Comparison of ENCODE assay signal across 19 cellular contexts in genomic region chr3:8456118-8456811, GRCh38. TPM values are rescaled to one million over a fixed set of nuclear protein-coding genes. Genes with fewer than 3 reads are reported as not detected.
DNase-seq lines count a peak whose midpoint lies in the region; ATAC-seq and TF ChIP-seq lines count a peak whose summit lies in the region.
"Had no signal": no experiment of that assay in that cellular context is flagged by ENCODE, and none has a peak within 500 bp of the region (broad histone marks: within the 10 kb centered on the region; RNA-seq: fewer than 3 reads in every experiment).

No MANE protein-coding gene starts in this region.

- H3K4me3 ChIP-seq in thoracic aorta = no peak overlapping the region
- H3K4me3 ChIP-seq: left ventricle myocardium inferior, tibial nerve had no signal

- H3K27ac Mint-ChIP-seq in WTC11 = no peak overlapping the region; the same call in 1 of the 2 replicates

- H3K4me3 Mint-ChIP-seq in WTC11 = no peak overlapping the region

- peaks cover 10% of the 10 kb centered on the region for H3K4me1 Mint-ChIP-seq in WTC11

- H3K27me3 Mint-ChIP-seq in WTC11 (ENCODE audit: low read depth) = no peaks in the 10 kb centered on the region; the same call in 1 of the 2 replicates

- no peaks in the 10 kb centered on the region for H3K36me3 ChIP-seq in thoracic aorta
- H3K36me3 ChIP-seq: BE2C, left ventricle myocardium inferior, tibial nerve had no signal

- no peaks in the 10 kb centered on the region for H3K9me3 ChIP-seq in thoracic aorta
- H3K9me3 ChIP-seq: BE2C, left ventricle myocardium inferior, tibial nerve had no signal

- no peaks in the 10 kb centered on the region for H3K27me3 ChIP-seq in thoracic aorta (replicated peaks; ENCODE audit: insufficient read depth)
- H3K27me3 ChIP-seq: BE2C, tibial nerve had no signal

- TF ChIP-seq CTCF in WTC11 (IDR thresholded peaks at IDR 0.05) (no peak), thoracic aorta (IDR thresholded peaks at IDR 0.05) (no peak)

- no peaks in the 10 kb centered on the region for H3K9me3 Mint-ChIP-seq in WTC11

- CTCF ChIA-PET in WTC11 (lab: Charles Lee) = interaction anchor here (1.0 to 1.8 kb wide), 2 partner anchors 14 to 151 kb away, joined by 5 to 6 read pairs; no protein-coding TSS in a partner anchor

- H3K27ac ChIP-seq in thoracic aorta = peak overlapping the region; percentile 90 to 94
- H3K27ac ChIP-seq: 22Rv1, left ventricle myocardium inferior had no signal

- POLR2A ChIA-PET in WTC11 (lab: Charles Lee) = no interaction called here

- ATAC-seq in WTC11 (peak; percentile 60; the same call in 1 of the 2 replicates), thoracic aorta (ENCODE audit: insufficient number of reproducible peaks, low FRiP score, low read depth) (no peak), HG03159 (IDR thresholded peaks at IDR 0.05; ENCODE audit: unreplicated experiment) (no peak), GM18511 (IDR thresholded peaks at IDR 0.05; ENCODE audit: unreplicated experiment) (no peak), GM19463 (IDR thresholded peaks at IDR 0.05; ENCODE audit: unreplicated experiment) (no peak)

- H3K36me3 Mint-ChIP-seq in WTC11 = no peaks in the 10 kb centered on the region

- peak; percentile 14 for DNase-seq in NCI-H146 (lab: John Stamatoyannopoulos, UW)
- no peak for DNase-seq in NCI-H146 treated with DMSO at 0.1 percent for 48 hours (lab: John Stamatoyannopoulos, UW; ENCODE audit: unreplicated experiment)
- no peak for DNase-seq in WTC11 (ENCODE audit: low spot score)
- peak; percentile 12 for DNase-seq in kidney glomerular epithelial cell (lab: John Stamatoyannopoulos, UW)
- no peak for DNase-seq in thoracic aorta (ENCODE audit: low spot score)
- DNase-seq: activated CD4-positive, alpha-beta T cell treated with anti-CD3 and anti-CD28 coated beads for 4 hours; activated gamma-delta T cell; amniotic stem cell; BE2C; H7; Kasumi-1; left ventricle myocardium inferior; NCI-H1105 treated with DMSO at 0.1 percent for 48 hours; posterior cingulate gyrus had no signal

- peaks cover 31 to 94% of the 10 kb centered on the region in 2 donors for H3K4me1 ChIP-seq in thoracic aorta (ENCODE audit: control insufficient read depth in 1 of 2, low read depth in 2 of 2)
- H3K4me1 ChIP-seq: BE2C had no signal

TF ChIP-seq in WTC11, 78 proteins besides CTCF, POLR2A, EP300 and RAD21:
- no peak for TF ChIP-seq FOXJ3 (CRISPR knock-in tag; IDR thresholded peaks at IDR 0.05; ENCODE audit: borderline replicate concordance)
- TF ChIP-seq NFYB (CRISPR knock-in tag; conservative IDR thresholded peaks at IDR 0.05; ENCODE audit: low read depth) = no peak
- TF ChIP-seq SMAD4 (CRISPR knock-in tag; IDR thresholded peaks at IDR 0.05) = no peak
- no peak for TF ChIP-seq MLX (CRISPR knock-in tag; IDR thresholded peaks at IDR 0.05)
- no peak for TF ChIP-seq ERG (CRISPR knock-in tag; IDR thresholded peaks at IDR 0.05)
- TF ChIP-seq ZNF121 (CRISPR knock-in tag; IDR thresholded peaks at IDR 0.05) = no peak
- no peak for TF ChIP-seq SP1 (CRISPR knock-in tag; conservative IDR thresholded peaks at IDR 0.05)
- TF ChIP-seq SOX15 (CRISPR knock-in tag; IDR thresholded peaks at IDR 0.05) = no peak
- TF ChIP-seq AR (CRISPR knock-in tag; IDR thresholded peaks at IDR 0.05) = no peak
- no peak for TF ChIP-seq ARID4B (CRISPR knock-in tag; IDR thresholded peaks at IDR 0.05; ENCODE audit: borderline replicate concordance)
- TF ChIP-seq ZNF396 (CRISPR knock-in tag; IDR thresholded peaks at IDR 0.05; ENCODE audit: borderline replicate concordance) = no peak
TF ChIP-seq in WTC11: peak in this region for 0.

RNA-seq across cellular contexts. Expression of gene LMCD1, which starts 45.4 kb away (rescaled TPM):
- total RNA-seq in WTC11 (2021) (10.6 to 12.5 TPM (median 10.9 TPM) in 3 replicates), thoracic aorta (100 to 1,000 TPM; 813 to 852 TPM)

Comparison
In these comparisons a context has a peak if more than half of its experiments do, and no peak if none do; other contexts are left out.
1. DNase-seq: peak in NCI-H146 (single experiment) and kidney glomerular epithelial cell (single experiment); none in NCI-H146 treated with DMSO at 0.1 percent for 48 hours (single experiment), WTC11 (single experiment) and thoracic aorta (single experiment).
2. RNA of gene LMCD1, which starts 45.4 kb away (total RNA-seq): 813 to 852 TPM in thoracic aorta; 10.6 to 12.5 TPM in WTC11; every median in the first group is over 10 times any median in the second.